Comparison of ENCODE assay signal across 2 cellular contexts in the genomic region with DNA sequence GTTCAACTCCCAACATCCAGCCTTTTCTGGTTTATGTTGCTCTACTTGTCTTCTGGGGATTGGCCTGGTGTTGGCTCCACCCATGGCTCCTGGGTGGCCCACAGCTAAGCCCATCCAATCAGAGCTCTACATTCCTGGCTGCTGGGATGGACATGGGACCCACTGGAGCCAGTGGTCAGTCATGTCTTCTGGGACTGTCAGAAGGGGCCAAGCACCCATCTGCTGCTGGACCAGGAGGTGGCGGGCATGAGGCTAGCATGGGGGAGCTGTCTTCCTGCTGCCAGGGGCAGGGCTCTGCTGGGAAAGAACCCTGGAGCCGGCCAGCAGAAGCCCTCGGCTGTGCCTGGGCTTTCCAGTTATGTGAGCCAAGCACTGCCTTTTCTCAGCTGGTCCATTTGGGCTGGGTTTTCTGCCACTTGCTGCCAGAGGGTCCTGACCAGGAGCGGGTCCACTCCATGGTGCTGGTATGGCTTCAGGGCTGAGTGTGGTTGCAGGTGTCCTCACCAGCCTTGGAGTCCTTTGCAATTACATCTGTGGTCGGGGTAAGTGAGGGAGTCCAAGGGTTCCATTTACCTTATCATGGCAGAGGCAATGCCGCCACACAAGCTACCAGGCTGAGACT.
TF ChIP-seq lines count a peak whose summit lies in the region.

No MANE protein-coding gene starts in this region.

TF ChIP-seq in HCT116, 20 proteins besides CTCF, POLR2A, EP300 and RAD21:
- TF ChIP-seq ZNF274 (IDR thresholded peaks at IDR 0.05; ENCODE audit: low read depth, low read length) (no peak), SIN3A (IDR thresholded peaks at IDR 0.05; ENCODE audit: low read depth) (no peak), TCF7L2 (IDR thresholded peaks at IDR 0.05; ENCODE audit: borderline replicate concordance, extremely low read depth, insufficient read depth, insufficient read length) (no peak), POLR2AphosphoS5 (IDR thresholded peaks at IDR 0.05; ENCODE audit: low read depth, low read length) (no peak), ATF3 (IDR thresholded peaks at IDR 0.05) (no peak), EZH2 (IDR thresholded peaks at IDR 0.05) (no peak), SRF (IDR thresholded peaks at IDR 0.05; ENCODE audit: low read depth) (no peak), SP1 (IDR thresholded peaks at IDR 0.05; ENCODE audit: low read depth) (no peak), CEBPB (IDR thresholded peaks at IDR 0.05; ENCODE audit: low read depth) (no peak), YY1 (IDR thresholded peaks at IDR 0.05; ENCODE audit: extremely low read depth, insufficient replicate concordance, low read depth, low read length) (no peak), ZFX (IDR thresholded peaks at IDR 0.05) (no peak), REST (IDR thresholded peaks at IDR 0.05; ENCODE audit: low read depth) (no peak), JUND (IDR thresholded peaks at IDR 0.05) (no peak)
- TF ChIP-seq, protein P1, sequence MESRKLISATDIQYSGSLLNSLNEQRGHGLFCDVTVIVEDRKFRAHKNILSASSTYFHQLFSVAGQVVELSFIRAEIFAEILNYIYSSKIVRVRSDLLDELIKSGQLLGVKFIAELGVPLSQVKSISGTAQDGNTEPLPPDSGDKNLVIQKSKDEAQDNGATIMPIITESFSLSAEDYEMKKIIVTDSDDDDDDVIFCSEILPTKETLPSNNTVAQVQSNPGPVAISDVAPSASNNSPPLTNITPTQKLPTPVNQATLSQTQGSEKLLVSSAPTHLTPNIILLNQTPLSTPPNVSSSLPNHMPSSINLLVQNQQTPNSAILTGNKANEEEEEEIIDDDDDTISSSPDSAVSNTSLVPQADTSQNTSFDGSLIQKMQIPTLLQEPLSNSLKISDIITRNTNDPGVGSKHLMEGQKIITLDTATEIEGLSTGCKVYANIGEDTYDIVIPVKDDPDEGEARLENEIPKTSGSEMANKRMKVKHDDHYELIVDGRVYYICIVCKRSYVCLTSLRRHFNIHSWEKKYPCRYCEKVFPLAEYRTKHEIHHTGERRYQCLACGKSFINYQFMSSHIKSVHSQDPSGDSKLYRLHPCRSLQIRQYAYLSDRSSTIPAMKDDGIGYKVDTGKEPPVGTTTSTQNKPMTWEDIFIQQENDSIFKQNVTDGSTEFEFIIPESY (IDR thresholded peaks at IDR 0.05; ENCODE audit: extremely low read depth, insufficient replicate concordance, low read length): no peak
- TF ChIP-seq, protein P2, sequence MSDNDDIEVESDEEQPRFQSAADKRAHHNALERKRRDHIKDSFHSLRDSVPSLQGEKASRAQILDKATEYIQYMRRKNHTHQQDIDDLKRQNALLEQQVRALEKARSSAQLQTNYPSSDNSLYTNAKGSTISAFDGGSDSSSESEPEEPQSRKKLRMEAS (IDR thresholded peaks at IDR 0.05): no peak

TF ChIP-seq in HepG2, 621 proteins besides CTCF, POLR2A, EP300 and RAD21:
- TF ChIP-seq FOXP4 (CRISPR knock-in tag; IDR thresholded peaks at IDR 0.05) (no peak), STAG1 (CRISPR knock-in tag; IDR thresholded peaks at IDR 0.05) (peak; percentile 8; the same call in 1 of the 2 replicates), HIVEP1 (CRISPR knock-in tag; IDR thresholded peaks at IDR 0.05) (0 out of 2 replicates have a peak, but pooled peaks have one; percentile 23), ZKSCAN5 (CRISPR knock-in tag; IDR thresholded peaks at IDR 0.05) (no peak)
